Comparison of ENCODE assay signal across 10 cellular contexts in the genomic region with DNA sequence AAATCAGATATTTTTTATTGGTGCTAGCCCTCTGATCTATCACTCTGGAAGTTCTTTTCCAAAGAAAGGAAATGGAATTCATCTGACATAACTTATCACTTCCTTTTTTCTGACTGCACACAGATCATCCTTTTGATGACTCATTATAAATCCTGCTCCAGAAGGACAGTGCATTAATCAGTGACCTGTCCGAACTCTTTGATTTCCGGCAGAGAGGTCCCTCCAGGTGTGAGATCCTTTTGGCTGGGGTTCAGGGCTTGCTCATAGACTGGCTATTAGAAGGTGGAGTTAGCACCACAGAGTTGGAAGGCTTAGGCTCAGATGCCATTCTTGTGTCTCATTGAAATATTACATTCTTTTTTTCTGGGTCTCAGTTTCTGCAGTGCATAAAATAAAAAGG.
DNase-seq lines count a peak whose midpoint lies in the region; ATAC-seq, FAIRE-seq and TF ChIP-seq lines count a peak whose summit lies in the region.
"Had no signal": no experiment of that assay in that cellular context is flagged by ENCODE, and none has a peak within 500 bp of the region (broad histone marks: within the 10 kb centered on the region; RNA-seq: fewer than 3 reads in every experiment).

No MANE protein-coding gene starts in this region.

- H3K4me1 ChIP-seq in Panc1 (ENCODE audit: control insufficient read depth, insufficient read depth, low read length) (peaks cover 10% of the 10 kb centered on the region), skeletal muscle satellite cell (ENCODE audit: control insufficient read depth, insufficient read depth, low read length) (peaks cover 67% of the 10 kb centered on the region)

- no peak overlapping the region for H3K27ac Mint-ChIP-seq in glutamatergic neuron (ENCODE audit: unreplicated experiment)
- H3K27ac Mint-ChIP-seq: activated CD8-positive, alpha-beta memory T cell treated with anti-CD3 and anti-CD28 coated beads, Interleukin-2, amount 10 ng/mL, durations not matched to agents 7 days and 5 days; activated naive CD8-positive, alpha-beta T cell treated with anti-CD3 and anti-CD28 coated beads, Interleukin-2, amount 50 U/mL, for 24 hours; endodermal cell had no signal

- H3K4me3 ChIP-seq in Panc1 (ENCODE audit: low read depth in 2 of 2, low read length in 2 of 2), result no peak overlapping the region
- H3K4me3 ChIP-seq in epithelial cell of esophagus (ENCODE audit: low read length), result no peak overlapping the region
- H3K4me3 ChIP-seq in skeletal muscle satellite cell (ENCODE audit: low read length), result no peak overlapping the region

- POLR2A ChIA-PET in Panc1 (lab: Charles Lee), result no interaction called here

- no TSS peak for BruUV-seq in Panc1 (replicated peaks; lab: Mats Ljungman, UMichigan)

- ATAC-seq in Panc1 (no peak), HG02981 (IDR thresholded peaks at IDR 0.05; ENCODE audit: unreplicated experiment) (no peak)
- ATAC-seq: activated CD8-positive, alpha-beta memory T cell treated with anti-CD3 and anti-CD28 coated beads, Interleukin-2, amount 10 ng/mL, durations not matched to agents 7 days and 5 days; activated naive CD8-positive, alpha-beta T cell treated with anti-CD3 and anti-CD28 coated beads, Interleukin-2, amount 50 U/mL, for 24 hours had no signal

- peak; percentile 81 for FAIRE-seq in H54 (lab: Jason Lieb, UNC)

- TF ChIP-seq CTCF in Panc1 (IDR thresholded peaks at IDR 0.05) (no peak), epithelial cell of esophagus (IDR thresholded peaks at IDR 0.05; ENCODE audit: insufficient read depth, low read depth, low read length, missing control alignments) (no peak), glutamatergic neuron (IDR thresholded peaks at IDR 0.05; ENCODE audit: partially characterized antibody, unreplicated experiment) (no peak)

- no peaks in the 10 kb centered on the region for H3K9me3 Mint-ChIP-seq in glutamatergic neuron (ENCODE audit: unreplicated experiment)
- H3K9me3 Mint-ChIP-seq: activated naive CD8-positive, alpha-beta T cell treated with anti-CD3 and anti-CD28 coated beads, Interleukin-2, amount 50 U/mL, for 24 hours; endodermal cell had no signal

- H3K27me3 ChIP-seq in Panc1 (ENCODE audit: control insufficient read depth, insufficient read depth, low read length) (no peaks in the 10 kb centered on the region), skeletal muscle satellite cell (ENCODE audit: control insufficient read depth, insufficient read depth, low read length) (no peaks in the 10 kb centered on the region)

- intact Hi-C loops in Panc1 (cut with micrococcal nuclease; ENCODE audit: unreplicated experiment), result no loop called here

- H3K36me3 ChIP-seq in Panc1 (ENCODE audit: control insufficient read depth, insufficient read depth, low read length) (no peaks in the 10 kb centered on the region), skeletal muscle satellite cell (ENCODE audit: insufficient read depth, low read length) (no peaks in the 10 kb centered on the region)

- H3K9ac ChIP-seq in skeletal muscle satellite cell (ENCODE audit: low read depth, low read length), result peak overlapping the region; percentile 16

- H3K9me3 ChIP-seq in Panc1 (ENCODE audit: control insufficient read depth, insufficient read depth, low read depth, low read length), result no peaks in the 10 kb centered on the region
- H3K9me3 ChIP-seq in skeletal muscle satellite cell (replicated peaks; ENCODE audit: low read length), result no peaks in the 10 kb centered on the region

- peak overlapping the region; percentile 8 for H3K4me2 ChIP-seq in skeletal muscle satellite cell (ENCODE audit: low read length)

- H3K4me1 Mint-ChIP-seq in glutamatergic neuron (ENCODE audit: low read depth, unreplicated experiment), result no peaks in the 10 kb centered on the region

- TF ChIP-seq POLR2A in H54 (IDR thresholded peaks at IDR 0.05; ENCODE audit: low read depth, low read length), result no peak

- no peaks in the 10 kb centered on the region for H3K36me3 Mint-ChIP-seq in glutamatergic neuron (ENCODE audit: unreplicated experiment)

- CTCF ChIA-PET in Panc1 (lab: Charles Lee), result no interaction called here

- DNase-seq in H54 (ENCODE audit: insufficient read length, low spot score) (no peak), Panc1 (ENCODE audit: low read depth, low spot score) (no peak), epithelial cell of esophagus (ENCODE audit: low read depth) (peak; percentile 80), glutamatergic neuron (no peak)
- DNase-seq in stimulated activated CD4-positive, alpha-beta T cell treated with anti-CD3 and anti-CD28 coated beads, Interleukin-4, amount 100 ng/mL, for 1 hour, result no peak
- DNase-seq: activated CD8-positive, alpha-beta memory T cell treated with anti-CD3 and anti-CD28 coated beads, Interleukin-2, amount 10 ng/mL, durations not matched to agents 7 days and 5 days; activated naive CD8-positive, alpha-beta T cell treated with anti-CD3 and anti-CD28 coated beads, Interleukin-2, amount 50 U/mL, for 24 hours; endodermal cell had no signal

- peaks cover 2% of the 10 kb centered on the region for H3K27me3 Mint-ChIP-seq in glutamatergic neuron (ENCODE audit: unreplicated experiment)
- H3K27me3 Mint-ChIP-seq: activated CD8-positive, alpha-beta memory T cell treated with anti-CD3 and anti-CD28 coated beads, Interleukin-2, amount 10 ng/mL, durations not matched to agents 7 days and 5 days; activated naive CD8-positive, alpha-beta T cell treated with anti-CD3 and anti-CD28 coated beads, Interleukin-2, amount 50 U/mL, for 24 hours had no signal

- in situ Hi-C loops in Panc1 (cut with HindIII; ENCODE audit: low pct_unique_long_range_greater_than_20kb, low sequenced_read_pairs), result no loop called here

- peak overlapping the region; percentile 69; the same call in 1 of the 2 replicates for H3K27ac ChIP-seq in Panc1 (ENCODE audit: low read length)

- no peak overlapping the region for H3K4me3 Mint-ChIP-seq in glutamatergic neuron (ENCODE audit: unreplicated experiment)
- H3K4me3 Mint-ChIP-seq: activated CD8-positive, alpha-beta memory T cell treated with anti-CD3 and anti-CD28 coated beads, Interleukin-2, amount 10 ng/mL, durations not matched to agents 7 days and 5 days; activated naive CD8-positive, alpha-beta T cell treated with anti-CD3 and anti-CD28 coated beads, Interleukin-2, amount 50 U/mL, for 24 hours; endodermal cell had no signal
